Comparison of ENCODE assay signal across 1 cellular context in the genomic region with DNA sequence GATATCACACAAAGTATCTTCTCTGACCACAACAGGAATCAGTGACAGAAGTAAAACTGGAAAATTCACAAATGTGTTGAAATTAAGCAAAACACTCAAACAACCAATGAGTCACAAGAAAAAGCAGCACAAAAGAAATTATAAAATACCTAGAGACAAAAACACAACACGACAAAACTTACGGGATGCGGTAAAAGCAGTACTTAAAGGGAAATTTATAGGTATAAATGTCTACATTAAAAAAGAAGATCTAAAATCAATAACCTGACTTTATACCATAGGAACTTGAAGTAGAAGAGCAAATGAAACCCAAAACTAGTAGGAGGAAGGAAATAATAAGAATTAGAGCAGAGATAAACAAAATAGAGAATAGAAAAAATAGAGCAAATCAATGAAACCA.
TF ChIP-seq lines count a peak whose summit lies in the region.

No MANE protein-coding gene starts in this region.

TF ChIP-seq in GM12878, 131 proteins besides CTCF, POLR2A, EP300 and RAD21:
- TF ChIP-seq ZNF274 (IDR thresholded peaks at IDR 0.05; ENCODE audit: insufficient read depth, insufficient read length) (no peak), USF1 (IDR thresholded peaks at IDR 0.05; ENCODE audit: borderline replicate concordance, extremely low read length, insufficient read depth, low read depth, low read length) (no peak), ESRRA (IDR thresholded peaks at IDR 0.05; ENCODE audit: low read length) (no peak), IKZF1 (conservative IDR thresholded peaks at IDR 0.05) (no peak), ZBTB40 (IDR thresholded peaks at IDR 0.05; ENCODE audit: borderline replicate concordance) (peak; percentile 41; the same call in 1 of the 2 replicates), MYC (IDR thresholded peaks at IDR 0.05; ENCODE audit: insufficient read depth, insufficient read length, insufficient replicate concordance, low read length, severe bottlenecking) (no peak), SMC3 (IDR thresholded peaks at IDR 0.05; ENCODE audit: borderline replicate concordance, low read length) (no peak), MLLT1 (IDR thresholded peaks at IDR 0.05) (peak; percentile 94), CREM (IDR thresholded peaks at IDR 0.05; ENCODE audit: low read depth) (no peak)
